1 cellular context compared by ENCODE assay signal in the genomic region with DNA sequence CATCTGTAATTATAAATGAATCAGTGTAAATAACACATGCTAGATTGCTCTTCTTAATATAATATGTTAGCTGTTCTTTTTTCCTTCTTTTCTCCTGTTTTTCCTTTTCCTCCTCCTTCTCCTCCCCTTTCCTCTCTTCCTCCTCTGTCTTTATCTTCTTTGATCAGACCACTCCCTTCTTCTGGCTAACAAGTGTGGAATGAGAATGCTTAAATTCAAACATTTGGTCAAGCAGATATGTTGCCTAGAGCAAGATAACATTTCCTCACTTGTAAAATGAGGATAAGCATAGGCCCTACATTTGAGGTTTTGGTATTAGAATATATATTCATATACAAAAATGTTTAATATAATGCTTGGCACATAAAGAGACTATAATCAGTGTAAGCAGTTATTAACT.
TF ChIP-seq lines count a peak whose summit lies in the region.

No MANE protein-coding gene starts in this region.

TF ChIP-seq in H1, 55 proteins besides CTCF, POLR2A, EP300 and RAD21:
- TF ChIP-seq CTBP2 (IDR thresholded peaks at IDR 0.05; ENCODE audit: borderline replicate concordance, insufficient read depth, insufficient read length, low read length), result no peak
- TF ChIP-seq HDAC2 (IDR thresholded peaks at IDR 0.05; ENCODE audit: borderline replicate concordance in 1 of 2, low read depth in 2 of 2, low read length in 2 of 2), result no peak
- TF ChIP-seq CHD1 (IDR thresholded peaks at IDR 0.05; ENCODE audit: low read depth, low read length), result no peak
- TF ChIP-seq GABPA (IDR thresholded peaks at IDR 0.05; ENCODE audit: borderline replicate concordance, insufficient read depth, low read length), result no peak
- TF ChIP-seq KDM4A (IDR thresholded peaks at IDR 0.05; ENCODE audit: low read depth, low read length, severe bottlenecking), result no peak
- no peak for TF ChIP-seq ZNF274 (IDR thresholded peaks at IDR 0.05; ENCODE audit: borderline replicate concordance, extremely low read depth, low read length)
- no peak for TF ChIP-seq SRF (IDR thresholded peaks at IDR 0.05; ENCODE audit: low read depth, low read length)
- no peak for TF ChIP-seq MAFK (IDR thresholded peaks at IDR 0.05; ENCODE audit: low read depth, low read length)
- TF ChIP-seq RFX5 (IDR thresholded peaks at IDR 0.05; ENCODE audit: borderline replicate concordance, low read depth, low read length), result no peak
- no peak for TF ChIP-seq HDAC6 (IDR thresholded peaks at IDR 0.05; ENCODE audit: low read depth, low read length)
- no peak for TF ChIP-seq PHF8 (conservative IDR thresholded peaks at IDR 0.05; ENCODE audit: low read depth, low read length)
- no peak for TF ChIP-seq SAP30 (IDR thresholded peaks at IDR 0.05; ENCODE audit: insufficient read depth, insufficient replicate concordance, low read length)
